13 cellular contexts compared by ENCODE assay signal in the genomic region with DNA sequence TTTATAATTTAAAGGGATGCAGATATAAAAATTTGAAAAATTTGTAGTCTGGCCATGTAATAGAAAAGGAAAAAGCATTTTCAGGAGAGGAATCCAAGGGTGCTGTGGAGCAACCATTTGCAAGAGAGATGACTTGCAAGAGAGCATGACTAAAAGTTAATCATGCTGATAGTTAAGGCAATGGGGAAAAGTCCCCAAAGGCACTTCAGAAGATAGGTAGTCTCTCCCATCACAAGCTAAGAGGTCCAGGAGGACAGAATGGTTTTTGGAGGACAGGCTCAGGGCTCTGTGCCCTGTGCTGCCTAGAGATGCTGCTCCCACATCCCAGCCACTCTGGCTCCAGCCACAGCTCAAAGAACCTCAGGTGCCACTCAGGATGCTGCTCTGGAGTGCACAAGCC. TPM values are rescaled to one million over a fixed set of nuclear protein-coding genes. Genes with fewer than 3 reads are reported as not detected.
DNase-seq lines count a peak whose midpoint lies in the region; ATAC-seq, FAIRE-seq and TF ChIP-seq lines count a peak whose summit lies in the region.
"Had no signal": no experiment of that assay in that cellular context is flagged by ENCODE, and none has a peak within 500 bp of the region (broad histone marks: within the 10 kb centered on the region; RNA-seq: fewer than 3 reads in every experiment).

No MANE protein-coding gene starts in this region.

- H3F3A ChIP-seq in GM23338 (replicated peaks; ENCODE audit: low read depth): no peaks in the 10 kb centered on the region
- H3F3A ChIP-seq in PC-9 (ENCODE audit: insufficient read depth, low read depth): peaks cover 5% of the 10 kb centered on the region; the same call in 1 of the 2 replicates

- H3K79me2 ChIP-seq in GM23338 (replicated peaks; ENCODE audit: insufficient read depth) (no peaks in the 10 kb centered on the region), K562 (ENCODE audit: control insufficient read depth, insufficient read depth, low read length) (no peaks in the 10 kb centered on the region), keratinocyte (ENCODE audit: control insufficient read depth, insufficient read depth, low read length) (no peaks in the 10 kb centered on the region), PC-9 (ENCODE audit: low read depth) (no peaks in the 10 kb centered on the region)

- H3K36me3 ChIP-seq in GM23338 (ENCODE audit: insufficient read depth) (no peaks in the 10 kb centered on the region), KOPT-K1 (ENCODE audit: insufficient read depth, low read length) (no peaks in the 10 kb centered on the region), K562 (ENCODE audit: control insufficient read depth, insufficient read depth, low read length) (no peaks in the 10 kb centered on the region; the same call in 2 of the 3 replicates), keratinocyte (ENCODE audit: control insufficient read depth in 2 of 2, extremely low read depth in 1 of 2, insufficient read depth in 2 of 2, low read length in 2 of 2) (no peaks in the 10 kb centered on the region), stomach (peaks cover 0 to 20% (median 11%) of the 10 kb centered on the region in 4 donors), PC-9 (ENCODE audit: low read depth) (no peaks in the 10 kb centered on the region)

- intact Hi-C loops in K562 (cut with micrococcal nuclease) (no loop called here), stomach (cut with DNase I; ENCODE audit: low total_unique reads) (no loop called here), PC-9 (cut with micrococcal nuclease; ENCODE audit: unreplicated experiment) (no loop called here)

- TF ChIP-seq CTCF in GM23338 (conservative IDR thresholded peaks at IDR 0.05; ENCODE audit: low read depth in 2 of 2) (no peak), K562 (IDR thresholded peaks at IDR 0.05 in 2 of 3, conservative IDR thresholded peaks at IDR 0.05 in 1 of 3; ENCODE audit: insufficient read depth in 2 of 3, low read depth in 1 of 3, low read length in 3 of 3) (no peak), keratinocyte (optimal IDR thresholded peaks at IDR 0.05 in 1 of 3, IDR thresholded peaks at IDR 0.05 in 1 of 3, conservative IDR thresholded peaks at IDR 0.05 in 1 of 3; ENCODE audit: extremely low read depth in 1 of 3, insufficient read depth in 2 of 3, low read length in 3 of 3) (no peak), stomach (IDR thresholded peaks at IDR 0.05) (no peak), PC-9 (conservative IDR thresholded peaks at IDR 0.05) (no peak)

- H2AFZ ChIP-seq in GM23338: no peak overlapping the region
- H2AFZ ChIP-seq in K562 (ENCODE audit: low read depth, low read length): no peak overlapping the region
- no peak overlapping the region for H2AFZ ChIP-seq in keratinocyte (ENCODE audit: control insufficient read depth, low read length)
- H2AFZ ChIP-seq in PC-9: no peak overlapping the region

- no peak for TF ChIP-seq POLR2A in K562 (conservative IDR thresholded peaks at IDR 0.05)
- no peak for TF ChIP-seq POLR2A in stomach (IDR thresholded peaks at IDR 0.05)

- DNase-seq in GM23338 (ENCODE audit: low spot score): no peak
- DNase-seq in K562 (ENCODE audit: extremely low read depth in 1 of 4, low spot score in 3 of 4): peak in 2 of 4 experiments; percentile 2
- DNase-seq in keratinocyte (ENCODE audit: low read depth, low spot score): no peak
- no peak for DNase-seq in stomach
- DNase-seq in PC-9: no peak
- DNase-seq: CD8-positive, alpha-beta memory T cell; NCI-H1105 treated with DMSO at 0.1 percent for 48 hours; NCI-H187; NCI-H2171; SIG-M5 had no signal

- peak overlapping the region; percentile 49 for H3K27ac Mint-ChIP-seq in GM23338

- peaks cover 24% of the 10 kb centered on the region for H3K4me1 Mint-ChIP-seq in GM23338

- TF ChIP-seq RAD21 in K562 (CRISPR knock-in tag; conservative IDR thresholded peaks at IDR 0.05 in 1 of 2, IDR thresholded peaks at IDR 0.05 in 1 of 2): no peak

- H3K9me2 ChIP-seq in GM23338 (ENCODE audit: insufficient read depth): no peaks in the 10 kb centered on the region
- H3K9me2 ChIP-seq in PC-9 (ENCODE audit: insufficient read depth): no peaks in the 10 kb centered on the region

- TF ChIP-seq EP300 in K562 (IDR thresholded peaks at IDR 0.05; ENCODE audit: low read length) (no peak), stomach (IDR thresholded peaks at IDR 0.05) (no peak)

- H3K9me3 ChIP-seq in KOPT-K1 (ENCODE audit: insufficient read depth, low read length, poor library complexity, severe bottlenecking): peaks cover 7% of the 10 kb centered on the region
- no peaks in the 10 kb centered on the region for H3K9me3 ChIP-seq in K562 (replicated peaks; ENCODE audit: control insufficient read depth, insufficient read depth, low read depth, low read length)
- peaks cover 7% of the 10 kb centered on the region for H3K9me3 ChIP-seq in keratinocyte (ENCODE audit: control insufficient read depth, low read depth, low read length)
- no peaks in the 10 kb centered on the region for H3K9me3 ChIP-seq in stomach
- no peaks in the 10 kb centered on the region for H3K9me3 ChIP-seq in PC-9 (ENCODE audit: insufficient read depth, low read depth)

- H3K9me3 Mint-ChIP-seq in GM23338: peaks cover 51% of the 10 kb centered on the region
- H3K9me3 Mint-ChIP-seq: CD8-positive, alpha-beta memory T cell had no signal

- BruUV-seq in K562 (replicated peaks; lab: Mats Ljungman, UMichigan): no TSS peak
- no TSS peak for BruUV-seq in PC-9 (replicated peaks; lab: Mats Ljungman, UMichigan)

- no peak overlapping the region for H3K4me2 ChIP-seq in GM23338
- H3K4me2 ChIP-seq in K562 (ENCODE audit: insufficient read depth, low read length): no peak overlapping the region
- H3K4me2 ChIP-seq in keratinocyte (ENCODE audit: control insufficient read depth, extremely low read depth, insufficient read depth, low read depth, low read length): no peak overlapping the region
- no peak overlapping the region for H3K4me2 ChIP-seq in PC-9

- POLR2A ChIA-PET in K562 (lab: Yijun Ruan, JAX): no interaction called here
- POLR2A ChIA-PET in PC-9 (lab: Charles Lee; ENCODE audit: unreplicated experiment): interaction anchor here (0.6 kb wide), 1 partner anchor 43 kb away, joined by 18 read pairs; no protein-coding TSS in a partner anchor

- H3K9me1 ChIP-seq in K562 (ENCODE audit: control insufficient read depth, insufficient read depth, low read length) (no peaks in the 10 kb centered on the region), keratinocyte (ENCODE audit: control insufficient read depth, extremely low read depth, insufficient read depth, low read length) (no peaks in the 10 kb centered on the region)

- H3K27ac ChIP-seq in GM23338 (ENCODE audit: low read depth): peak overlapping the region; percentile 85
- H3K27ac ChIP-seq in KOPT-K1 (ENCODE audit: low read depth, low read length, poor library complexity, severe bottlenecking): peak overlapping the region; percentile 59
- H3K27ac ChIP-seq in K562 (ENCODE audit: extremely low read depth, low read depth, low read length): no peak overlapping the region
- H3K27ac ChIP-seq in keratinocyte (ENCODE audit: control insufficient read depth, insufficient read depth, low read length): peak overlapping the region; percentile 58
- H3K27ac ChIP-seq in stomach: no peak overlapping the region
- H3K27ac ChIP-seq in PC-9: no peak overlapping the region

- peaks cover 24% of the 10 kb centered on the region for H3K4me1 ChIP-seq in GM23338 (ENCODE audit: insufficient read depth)
- H3K4me1 ChIP-seq in K562 (replicated peaks in 1 of 2; ENCODE audit: control insufficient read depth in 2 of 2, insufficient read depth in 2 of 2, low read length in 2 of 2): peaks cover 8 to 28% of the 10 kb centered on the region in 2 experiments; a peak in 4 of 5 replicates
- H3K4me1 ChIP-seq in keratinocyte (ENCODE audit: control insufficient read depth, extremely low read depth, insufficient read depth, low read length): peaks cover 28% of the 10 kb centered on the region
- peaks cover 0 to 3% (median 0%) of the 10 kb centered on the region in 4 donors for H3K4me1 ChIP-seq in stomach
- peaks cover 21% of the 10 kb centered on the region for H3K4me1 ChIP-seq in PC-9 (replicated peaks; ENCODE audit: insufficient read depth)

- peaks cover 62% of the 10 kb centered on the region for H3K36me3 Mint-ChIP-seq in GM23338 (ENCODE audit: low read depth)

- no peak overlapping the region for H3K4me3 Mint-ChIP-seq in GM23338
- H3K4me3 Mint-ChIP-seq: CD8-positive, alpha-beta memory T cell had no signal

- peaks cover 7% of the 10 kb centered on the region for H3K27me3 Mint-ChIP-seq in GM23338 (ENCODE audit: insufficient read depth, low read depth, poor library complexity)
- H3K27me3 Mint-ChIP-seq: CD8-positive, alpha-beta memory T cell had no signal

- H3K27me3 ChIP-seq in GM23338 (ENCODE audit: insufficient read depth) (no peaks in the 10 kb centered on the region), K562 (ENCODE audit: control insufficient read depth in 2 of 2, insufficient read depth in 2 of 2, low read length in 2 of 2) (no peaks in the 10 kb centered on the region), keratinocyte (ENCODE audit: control insufficient read depth, extremely low read depth, insufficient read depth, low read length) (no peaks in the 10 kb centered on the region), stomach (no peaks in the 10 kb centered on the region), PC-9 (ENCODE audit: insufficient read depth, low read depth) (no peaks in the 10 kb centered on the region)

- in situ Hi-C loops in K562 (cut with MboI): no loop called here

- dilution Hi-C loops in keratinocyte (cut with MboI; ENCODE audit: extremely low pct_ligation_motif_present, low sequenced_read_pairs): no loop called here

- H4K20me1 ChIP-seq in GM23338 (replicated peaks; ENCODE audit: insufficient read depth) (no peaks in the 10 kb centered on the region), K562 (replicated peaks; ENCODE audit: control insufficient read depth, insufficient read depth, low read length) (no peaks in the 10 kb centered on the region), keratinocyte (ENCODE audit: control insufficient read depth, extremely low read depth, insufficient read depth, low read length) (no peaks in the 10 kb centered on the region), PC-9 (ENCODE audit: insufficient read depth) (no peaks in the 10 kb centered on the region)

- ATAC-seq in GM23338 (no peak), K562 (peak; percentile 43; the same call in 2 of the 3 replicates), HG03159 (IDR thresholded peaks at IDR 0.05; ENCODE audit: unreplicated experiment) (no peak)

- CTCF ChIA-PET in K562 (lab: Yijun Ruan, JAX; ENCODE audit: low intra/inter-chr PET ratio) (no interaction called here), PC-9 (lab: Charles Lee) (no interaction called here)

- FAIRE-seq in K562 (lab: Jason Lieb, UNC) (no peak), keratinocyte (lab: Jason Lieb, UNC) (no peak)
- FAIRE-seq: H54 had no signal

- H3K4me3 ChIP-seq in GM23338: peak overlapping the region; percentile 2; the same call in 1 of the 2 replicates
- no peak overlapping the region for H3K4me3 ChIP-seq in K562
- no peak overlapping the region for H3K4me3 ChIP-seq in keratinocyte (ENCODE audit: control insufficient read depth in 2 of 3, extremely low read depth in 1 of 3, insufficient read depth in 2 of 3, low read depth in 1 of 3, low read length in 3 of 3)
- no peak overlapping the region for H3K4me3 ChIP-seq in stomach
- no peak overlapping the region for H3K4me3 ChIP-seq in PC-9

- H3K9ac ChIP-seq in K562 (ENCODE audit: insufficient read depth in 1 of 2, low read depth in 2 of 2, low read length in 2 of 2) (no peak overlapping the region), keratinocyte (ENCODE audit: control insufficient read depth, extremely low read depth, insufficient read depth, low read length) (no peak overlapping the region)

RNA-seq across cellular contexts. Expression of a gene that starts 38.8 kb away (rescaled TPM):
- total RNA-seq in GM23338 (2014; rRNA removed; shearing (Covaris generic)): 37.4 and 37.6 TPM in 2 replicates
- polyA plus RNA-seq in GM23338 (2016; fragmentation: Nextera tagmentation; extraction: Ambion mirVana) (20.3 and 22.6 TPM in 2 replicates), K562 (2011; rRNA removed) (1.5 and 1.7 TPM in 2 replicates), K562 (2014; fragmentation: Illumina TruSeq; extraction: Trizol) (7.4 and 7.8 TPM in 2 replicates), K562 (2014; fragmentation: Nextera tagmentation; extraction: Ambion mirVana) (under 1 TPM; 0.15 to 0.63 TPM), K562 (2014; rRNA removed) (3.7 and 4.2 TPM in 2 replicates), keratinocyte (2.4 to 3.9 TPM (median 2.7 TPM) in 3 replicates), stomach (10 to 100 TPM in 1 of 3 donors, 1 to 10 TPM in 2; 7.6 to 35.8 (median 7.7) TPM)
- 1.4 and 3.1 TPM in 2 replicates for total RNA-seq in K562 (2011; cell fraction: chromatin; rRNA removed; ENCODE audit: low replicate concordance)
- total RNA-seq in K562 (2011; cell fraction: nucleolus; rRNA removed): 1.7 and 1.8 TPM in 2 replicates
- total RNA-seq in K562 (2011; cell fraction: nucleoplasm; rRNA removed): 1.8 and 3.4 TPM in 2 replicates
- total RNA-seq in K562 (2014; rRNA removed) (4.1 and 5.2 TPM in 2 replicates), K562 (2014; rRNA removed; fragmentation: Illumina TruSeq; extraction: Trizol) (3.7 TPM in 2 replicates), K562 (2015; rRNA removed; fragmentation: Illumina TruSeq; extraction: Trizol) (2.6 and 2.7 TPM in 2 replicates), K562 (2021) (3.6 and 4.4 TPM in 2 replicates), stomach (10 to 100 TPM in 3 of 5 donors, 1 to 10 TPM in 2; 1.2 to 79.0 (median 24.0) TPM), PC-9 (2021) (0.79 and 0.98 TPM in 2 replicates)
- polyA plus RNA-seq in K562 (2011; cell fraction: cytosol; rRNA removed): 2.7 and 2.8 TPM in 2 replicates
- 2.3 and 4.1 TPM in 2 replicates for polyA plus RNA-seq in K562 (2011; cell fraction: nucleus; rRNA removed)
- polyA plus RNA-seq in K562 (2012): 4.6 and 5.0 TPM in 2 replicates
- 1.0 and 1.6 TPM in 2 replicates for polyA minus RNA-seq in K562 (2011; rRNA and poly(A)+ RNA removed)
- 1.1 and 1.2 TPM in 2 replicates for polyA minus RNA-seq in K562 (2011; cell fraction: cytosol; rRNA and poly(A)+ RNA removed)
- polyA minus RNA-seq in K562 (2011; cell fraction: nucleus; rRNA and poly(A)+ RNA removed): 1.2 and 1.4 TPM in 2 replicates
- polyA plus RNA-seq in keratinocyte (2011; ENCODE audit: low read depth): 1.5 TPM
- polyA plus RNA-seq in keratinocyte (2011; cell fraction: cytosol; rRNA removed): 3.3 and 4.1 TPM in 2 replicates
- 3.0 and 5.0 TPM in 2 replicates for polyA plus RNA-seq in keratinocyte (2011; cell fraction: nucleus; rRNA removed)
- 4.5 and 4.8 TPM in 2 replicates for polyA plus RNA-seq in keratinocyte (2012; ENCODE audit: low replicate concordance)
- polyA minus RNA-seq in keratinocyte: 1.6 to 3.9 TPM (median 2.8 TPM) in 3 replicates
- 1.9 TPM for polyA minus RNA-seq in keratinocyte (2011; cell fraction: cytosol; rRNA and poly(A)+ RNA removed)
- polyA minus RNA-seq in keratinocyte (2011; cell fraction: nucleus; rRNA and poly(A)+ RNA removed): 1.4 and 1.9 TPM in 2 replicates

RNA-seq across cellular contexts. Expression of a gene that starts 44.1 kb away (rescaled TPM):
- total RNA-seq in GM23338 (2014; rRNA removed; shearing (Covaris generic)): 361 and 408 TPM in 2 replicates
- polyA plus RNA-seq in GM23338 (2016; fragmentation: Nextera tagmentation; extraction: Ambion mirVana) (113 and 130 TPM in 2 replicates), K562 (2011; rRNA removed) (221 and 257 TPM in 2 replicates), K562 (2014; fragmentation: Illumina TruSeq; extraction: Trizol) (209 and 259 TPM in 2 replicates), K562 (2014; fragmentation: Nextera tagmentation; extraction: Ambion mirVana) (10 to 100 TPM in 1 of 2 experiments, 1 to 10 TPM in 1; 7.1 to 15.6 TPM), K562 (2014; rRNA removed) (128 and 140 TPM in 2 replicates), keratinocyte (339 to 414 TPM (median 356 TPM) in 3 replicates), stomach (10 to 100 TPM; 53.2 to 60.5 (median 53.5) TPM)
- total RNA-seq in K562 (2011; cell fraction: chromatin; rRNA removed; ENCODE audit: low replicate concordance): 216 and 351 TPM in 2 replicates
- 188 and 217 TPM in 2 replicates for total RNA-seq in K562 (2011; cell fraction: nucleolus; rRNA removed)
- total RNA-seq in K562 (2011; cell fraction: nucleoplasm; rRNA removed): 152 and 172 TPM in 2 replicates
- total RNA-seq in K562 (2014; rRNA removed) (192 and 235 TPM in 2 replicates), K562 (2014; rRNA removed; fragmentation: Illumina TruSeq; extraction: Trizol) (199 and 201 TPM in 2 replicates), K562 (2015; rRNA removed; fragmentation: Illumina TruSeq; extraction: Trizol) (199 TPM in 2 replicates), K562 (2021) (232 and 256 TPM in 2 replicates), stomach (100 to 1,000 TPM; 113 to 238 (median 146) TPM), PC-9 (2021) (200 and 216 TPM in 2 replicates)
- 155 and 189 TPM in 2 replicates for polyA plus RNA-seq in K562 (2011; cell fraction: cytosol; rRNA removed)
- 183 and 202 TPM in 2 replicates for polyA plus RNA-seq in K562 (2011; cell fraction: nucleus; rRNA removed)
- 167 and 233 TPM in 2 replicates for polyA plus RNA-seq in K562 (2012)
- 359 and 459 TPM in 2 replicates for polyA minus RNA-seq in K562 (2011; rRNA and poly(A)+ RNA removed)
- 187 and 265 TPM in 2 replicates for polyA minus RNA-seq in K562 (2011; cell fraction: cytosol; rRNA and poly(A)+ RNA removed)
- polyA minus RNA-seq in K562 (2011; cell fraction: nucleus; rRNA and poly(A)+ RNA removed): 78.8 and 118 TPM in 2 replicates
- polyA plus RNA-seq in keratinocyte (2011; ENCODE audit: low read depth): 109 TPM
- polyA plus RNA-seq in keratinocyte (2011; cell fraction: cytosol; rRNA removed): 235 and 294 TPM in 2 replicates
- polyA plus RNA-seq in keratinocyte (2011; cell fraction: nucleus; rRNA removed): 447 and 511 TPM in 2 replicates
- polyA plus RNA-seq in keratinocyte (2012; ENCODE audit: low replicate concordance): 197 and 386 TPM in 2 replicates
- 460 to 537 TPM (median 484 TPM) in 3 replicates for polyA minus RNA-seq in keratinocyte
- 296 TPM for polyA minus RNA-seq in keratinocyte (2011; cell fraction: cytosol; rRNA and poly(A)+ RNA removed)
- polyA minus RNA-seq in keratinocyte (2011; cell fraction: nucleus; rRNA and poly(A)+ RNA removed): 417 and 614 TPM in 2 replicates

RNA-seq across cellular contexts. Expression of a gene that starts 51.4 kb away (rescaled TPM):
- 47.0 and 56.2 TPM in 2 replicates for total RNA-seq in GM23338 (2014; rRNA removed; shearing (Covaris generic))
- polyA plus RNA-seq in GM23338 (2016; fragmentation: Nextera tagmentation; extraction: Ambion mirVana) (53.1 and 53.8 TPM in 2 replicates), K562 (2011; rRNA removed) (30.4 and 34.6 TPM in 2 replicates), K562 (2014; fragmentation: Illumina TruSeq; extraction: Trizol) (33.3 and 34.4 TPM in 2 replicates), K562 (2014; fragmentation: Nextera tagmentation; extraction: Ambion mirVana) (10 to 100 TPM in 1 of 2 experiments, 1 to 10 TPM in 1; 7.5 to 12.2 TPM), K562 (2014; rRNA removed) (39.0 and 43.9 TPM in 2 replicates), keratinocyte (9.4 to 14.6 TPM (median 14.5 TPM) in 3 replicates), stomach (10 to 100 TPM; 11.8 to 29.8 (median 17.1) TPM)
- total RNA-seq in K562 (2011; cell fraction: chromatin; rRNA removed; ENCODE audit: low replicate concordance): 129 and 224 TPM in 2 replicates
- total RNA-seq in K562 (2011; cell fraction: nucleolus; rRNA removed): 134 and 157 TPM in 2 replicates
- 133 and 142 TPM in 2 replicates for total RNA-seq in K562 (2011; cell fraction: nucleoplasm; rRNA removed)
- total RNA-seq in K562 (2014; rRNA removed) (27.3 and 30.8 TPM in 2 replicates), K562 (2014; rRNA removed; fragmentation: Illumina TruSeq; extraction: Trizol) (26.4 and 28.3 TPM in 2 replicates), K562 (2015; rRNA removed; fragmentation: Illumina TruSeq; extraction: Trizol) (30.0 and 31.0 TPM in 2 replicates), K562 (2021) (38.4 and 41.2 TPM in 2 replicates), stomach (10 to 100 TPM in 3 of 5 donors, 1 to 10 TPM in 2; 1.3 to 30.9 (median 15.8) TPM), PC-9 (2021) (45.3 and 48.7 TPM in 2 replicates)
- 27.2 and 33.0 TPM in 2 replicates for polyA plus RNA-seq in K562 (2011; cell fraction: cytosol; rRNA removed)
- polyA plus RNA-seq in K562 (2011; cell fraction: nucleus; rRNA removed): 203 and 225 TPM in 2 replicates
- 40.8 and 55.4 TPM in 2 replicates for polyA plus RNA-seq in K562 (2012)
- 17.1 and 23.9 TPM in 2 replicates for polyA minus RNA-seq in K562 (2011; rRNA and poly(A)+ RNA removed)
- 14.3 and 32.8 TPM in 2 replicates for polyA minus RNA-seq in K562 (2011; cell fraction: cytosol; rRNA and poly(A)+ RNA removed)
- 57.6 and 74.3 TPM in 2 replicates for polyA minus RNA-seq in K562 (2011; cell fraction: nucleus; rRNA and poly(A)+ RNA removed)
- polyA plus RNA-seq in keratinocyte (2011; ENCODE audit: low read depth): 8.3 TPM
- 5.1 and 7.0 TPM in 2 replicates for polyA plus RNA-seq in keratinocyte (2011; cell fraction: cytosol; rRNA removed)
- 27.6 and 30.3 TPM in 2 replicates for polyA plus RNA-seq in keratinocyte (2011; cell fraction: nucleus; rRNA removed)
- polyA plus RNA-seq in keratinocyte (2012; ENCODE audit: low replicate concordance): 10.5 and 16.2 TPM in 2 replicates
- polyA minus RNA-seq in keratinocyte: 5.7 to 16.3 TPM (median 16.1 TPM) in 3 replicates
- polyA minus RNA-seq in keratinocyte (2011; cell fraction: cytosol; rRNA and poly(A)+ RNA removed): 4.0 TPM
- polyA minus RNA-seq in keratinocyte (2011; cell fraction: nucleus; rRNA and poly(A)+ RNA removed): 7.4 and 11.3 TPM in 2 replicates

Comparison
In these comparisons a context has a peak if more than half of its experiments do, and no peak if none do; other contexts are left out.
1. H3K27ac ChIP-seq: peak in GM23338 (single experiment), KOPT-K1 (single experiment) and keratinocyte (single experiment); none in K562 (single experiment), stomach (0 of 5) and PC-9 (single experiment).